4 cellular contexts compared by ENCODE assay signal in genomic region chr7:86248977-86249376, GRCh38.
"Had no signal": no experiment of that assay in that cellular context is flagged by ENCODE, and none has a peak within 500 bp of the region (broad histone marks: within the 10 kb centered on the region; RNA-seq: fewer than 3 reads in every experiment).

No MANE protein-coding gene starts in this region.

- H3K27ac Mint-ChIP-seq: GM23338, H9 had no signal

- H3K4me3 ChIP-seq: GM23338, K562 had no signal

- H3K4me3 Mint-ChIP-seq: GM23338, H9 had no signal

- H3K4me2 ChIP-seq: GM23338 had no signal

- H2AFZ ChIP-seq: GM23338 had no signal

- ATAC-seq: GM23338, K562 had no signal

- DNase-seq: H9, HCEC 1CT had no signal

- H3K4me1 Mint-ChIP-seq: GM23338 had no signal

- H3K9me3 Mint-ChIP-seq: GM23338, H9 had no signal
